ENCODE assay signal across 23 cellular contexts in genomic region chr3:19013879-19014278, GRCh38.
DNase-seq lines count a peak whose midpoint lies in the region; FAIRE-seq and TF ChIP-seq lines count a peak whose summit lies in the region.
"Had no signal": no experiment of that assay in that cellular context is flagged by ENCODE, and none has a peak within 500 bp of the region (broad histone marks: within the 10 kb centered on the region; RNA-seq: fewer than 3 reads in every experiment).

No MANE protein-coding gene starts in this region.

- peak; percentile 40 for DNase-seq in H9
- peak; percentile 40 for DNase-seq in bronchial epithelial cell (ENCODE audit: low read depth)
- peak; percentile 45 for DNase-seq in iPS-NIHi7 (ENCODE audit: extremely low spot score)
- no peak for DNase-seq in AML-193 (lab: John Stamatoyannopoulos, UW)
- DNase-seq in NCI-H2196 treated with DMSO at 0.1 percent for 48 hours (lab: John Stamatoyannopoulos, UW; ENCODE audit: unreplicated experiment), result no peak
- no peak for DNase-seq in mucosa of gallbladder (ENCODE audit: low spot score)
- no peak for DNase-seq in ACHN
- DNase-seq: C1 segment of cervical spinal cord; CD8-positive, alpha-beta T cell; GDM1; H7; HFFc6; KBM-7; MM.1S; NCI-H1092; NCI-H1436; NCI-H1930; NCI-H2227 treated with DMSO at 0.1 percent for 48 hours; NCI-H510A treated with DMSO at 0.1 percent for 48 hours; NCI-H748 treated with DMSO at 0.1 percent for 48 hours; NK-92 treated with Interleukin-12 subunit alpha and Interleukin-12 subunit beta, amount 100 ng/mL, for 24 hours; T-cell had no signal

- no peak overlapping the region for H3T11ph ChIP-seq in H9 (ENCODE audit: low read length)

- no peaks in the 10 kb centered on the region for H3K36me3 Mint-ChIP-seq in H9 (ENCODE audit: insufficient read depth in 1 of 3, low read depth in 3 of 3)
- H3K36me3 Mint-ChIP-seq: CD8-positive, alpha-beta T cell; T-cell had no signal

- no peak overlapping the region for H3K14ac ChIP-seq in H9 (ENCODE audit: insufficient read depth, low read length)

- FAIRE-seq in bronchial epithelial cell (lab: Jason Lieb, UNC), result no peak
- FAIRE-seq: GM19239 had no signal

- H3K23ac ChIP-seq in H9 (ENCODE audit: insufficient read length, low read depth, low read length), result no peak overlapping the region

- H2AK5ac ChIP-seq in H9 (ENCODE audit: insufficient read length, low read length), result no peak overlapping the region

- H3K9me3 ChIP-seq in H9 (ENCODE audit: control insufficient read depth, low read depth, low read length), result no peaks in the 10 kb centered on the region

- H3K56ac ChIP-seq in H9 (ENCODE audit: insufficient read length, low read depth, low read length), result no peak overlapping the region

- TF ChIP-seq CTCF in H9 (conservative IDR thresholded peaks at IDR 0.05) (no peak), bronchial epithelial cell (IDR thresholded peaks at IDR 0.05; ENCODE audit: insufficient read depth, low read length, severe bottlenecking) (no peak)

- H3K4me3 Mint-ChIP-seq in H9, result no peak overlapping the region
- H3K4me3 Mint-ChIP-seq: CD8-positive, alpha-beta T cell; HFFc6; T-cell had no signal

- no peaks in the 10 kb centered on the region for H3K27me3 ChIP-seq in H9 (ENCODE audit: insufficient read depth, low read length)
- H3K27me3 ChIP-seq in bronchial epithelial cell (ENCODE audit: control insufficient read depth, insufficient read depth, low read length), result no peaks in the 10 kb centered on the region

- H3K27me3 Mint-ChIP-seq in H9 (ENCODE audit: low read depth), result no peaks in the 10 kb centered on the region
- H3K27me3 Mint-ChIP-seq: T-cell had no signal

- H3K27ac Mint-ChIP-seq in H9, result peak overlapping the region; percentile 23 to 68 (median 56); a peak in 2 of 7 replicates
- H3K27ac Mint-ChIP-seq: CD8-positive, alpha-beta T cell; HFFc6; T-cell had no signal

- no peak overlapping the region for H4K8ac ChIP-seq in H9 (replicated peaks; ENCODE audit: insufficient read length, low read depth, low read length)

- H2BK5ac ChIP-seq in H9 (ENCODE audit: insufficient read length, low read length), result no peak overlapping the region

- H3K23me2 ChIP-seq in H9 (ENCODE audit: insufficient read length, low read depth, low read length, poor library complexity, severe bottlenecking), result no peaks in the 10 kb centered on the region

- no peak overlapping the region for H4K5ac ChIP-seq in H9 (ENCODE audit: insufficient read length, low read depth, low read length)

- H2BK120ac ChIP-seq in H9 (ENCODE audit: low read depth, low read length, poor library complexity, severe bottlenecking), result no peak overlapping the region

- H3K9me3 Mint-ChIP-seq in H9, result no peaks in the 10 kb centered on the region; a peak in 1 of 5 replicates
- H3K9me3 Mint-ChIP-seq: CD8-positive, alpha-beta T cell; T-cell had no signal

- no peak overlapping the region for H3K18ac ChIP-seq in H9 (ENCODE audit: insufficient read length, low read depth, low read length)

- no peak overlapping the region for H3K4ac ChIP-seq in H9 (ENCODE audit: low read depth, low read length)

- no peak overlapping the region for H3K27ac ChIP-seq in H9 (ENCODE audit: insufficient read length, low read depth, low read length)

- no peak overlapping the region for H2BK12ac ChIP-seq in H9 (ENCODE audit: insufficient read length, low read depth, low read length)

- H3K4me1 Mint-ChIP-seq in H9, result peaks cover 11 to 14% of the 10 kb centered on the region in 2 experiments
- H3K4me1 Mint-ChIP-seq: T-cell had no signal

- no peaks in the 10 kb centered on the region for H3K79me1 ChIP-seq in H9 (ENCODE audit: insufficient read depth, low read depth, low read length, poor library complexity, severe bottlenecking)

- H3K4me1 ChIP-seq in H9 (ENCODE audit: insufficient read depth, low read length), result peaks cover 3% of the 10 kb centered on the region; the same call in 1 of the 2 replicates

- no peak overlapping the region for H3K4me2 ChIP-seq in H9 (ENCODE audit: insufficient read depth, insufficient read length, low read length)

- no peak overlapping the region for H2BK20ac ChIP-seq in H9 (ENCODE audit: low read depth, low read length, poor library complexity, severe bottlenecking)

- no peaks in the 10 kb centered on the region for H4K20me1 ChIP-seq in H9 (ENCODE audit: control insufficient read depth, insufficient read depth, insufficient read length)

- no peak overlapping the region for H4K91ac ChIP-seq in H9 (ENCODE audit: insufficient read length, low read depth, low read length)

- H3K36me3 ChIP-seq in bronchial epithelial cell (ENCODE audit: control insufficient read depth, insufficient read depth, low read length), result no peaks in the 10 kb centered on the region

- in situ Hi-C loops in ACHN (cut with HindIII; ENCODE audit: low pct_ligation_motif_present, low pct_unique_long_range_greater_than_20kb, low sequenced_read_pairs), result no loop called here

- H3K9ac ChIP-seq in H9 (ENCODE audit: extremely low read depth, insufficient read length, low read length), result no peak overlapping the region

- no peak overlapping the region for H2BK15ac ChIP-seq in H9 (ENCODE audit: low read depth, low read length)

- no peak overlapping the region for H3K4me3 ChIP-seq in bronchial epithelial cell (ENCODE audit: low read depth, low read length)

- H2AFZ ChIP-seq in H9 (ENCODE audit: low read length), result no peak overlapping the region

- H3K79me2 ChIP-seq in H9 (ENCODE audit: insufficient read depth, low read length), result no peaks in the 10 kb centered on the region

- no CpG with 5 or more reads among the region's 1 CpG for WGBS in H9 (ENCODE audit: extremely low coverage, insufficient read length, low lambda C conversion rate)

Comparison
In these comparisons a context has a peak if more than half of its experiments do, and no peak if none do; other contexts are left out.
1. DNase-seq: peak in H9 (single experiment), bronchial epithelial cell (single experiment) and iPS-NIHi7 (single experiment); none in AML-193 (0 of 2), NCI-H2196 treated with DMSO at 0.1 percent for 48 hours (single experiment), mucosa of gallbladder (single experiment) and ACHN (single experiment).